8 cellular contexts compared by ENCODE assay signal in the genomic region with DNA sequence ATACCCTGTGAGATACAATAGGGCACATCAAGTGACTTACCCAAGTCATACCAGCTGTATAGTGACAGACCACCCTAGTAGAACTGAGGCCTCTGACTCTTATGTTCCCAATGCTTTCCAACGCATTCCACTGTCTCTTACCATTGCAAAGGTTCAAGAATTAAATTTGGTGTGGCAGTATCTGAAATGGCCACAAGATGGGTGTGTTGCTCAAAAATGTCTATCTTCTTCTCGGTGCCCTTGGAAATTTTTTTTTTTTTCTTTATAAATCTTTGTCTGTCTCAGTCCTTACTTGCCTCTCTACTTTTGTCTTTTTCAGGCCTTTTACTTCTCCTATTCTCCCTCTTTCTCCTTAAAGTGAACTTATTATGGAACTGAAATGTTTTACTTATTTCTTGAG. TPM values are rescaled to one million over a fixed set of nuclear protein-coding genes. Genes with fewer than 3 reads are reported as not detected.
A peak's percentile ranks its signal among the peaks of the same experiment; 100 is the strongest.
DNase-seq lines count a peak whose midpoint lies in the region; FAIRE-seq and TF ChIP-seq lines count a peak whose summit lies in the region.

No MANE protein-coding gene starts in this region.

- no peaks in the 10 kb centered on the region for H3K79me2 ChIP-seq in osteoblast (ENCODE audit: insufficient read depth, low read length)

- peak; percentile 28 for DNase-seq in CD1c-positive myeloid dendritic cell (ENCODE audit: extremely low spot score)
- DNase-seq in GM19239 (ENCODE audit: insufficient read length, low spot score), result no peak
- DNase-seq in SJCRH30, result peak; percentile 34 to 76
- peak; percentile 52 to 72 for DNase-seq in erythroblast (lab: John Stamatoyannopoulos, UW)
- peak; percentile 37 for DNase-seq in osteoblast (ENCODE audit: insufficient read length, low spot score, missing footprints)
- DNase-seq in effector memory CD4-positive, alpha-beta T cell, result no peak
- no peak for DNase-seq in activated T-cell treated with anti-CD3 and anti-CD28 coated beads, Interleukin-2, amount 50 U/mL, for 24 hours
- DNase-seq in substantia nigra (lab: John Stamatoyannopoulos, UW), result no peak

- no peak overlapping the region for H3K4me2 ChIP-seq in osteoblast (ENCODE audit: insufficient read depth, low read length)

- peak; percentile 69 for TF ChIP-seq CTCF in osteoblast (IDR thresholded peaks at IDR 0.05; ENCODE audit: extremely low read depth, low read depth, low read length)

- no peak overlapping the region for H3K27ac Mint-ChIP-seq in activated T-cell treated with anti-CD3 and anti-CD28 coated beads, Interleukin-2, amount 50 U/mL, for 24 hours

- H4K20me1 ChIP-seq in osteoblast (ENCODE audit: insufficient read depth, low read length), result no peaks in the 10 kb centered on the region

- no peaks in the 10 kb centered on the region for H3K4me1 ChIP-seq in SJCRH30
- H3K4me1 ChIP-seq in osteoblast (ENCODE audit: insufficient read depth, low read length), result no peaks in the 10 kb centered on the region
- no peaks in the 10 kb centered on the region for H3K4me1 ChIP-seq in effector memory CD4-positive, alpha-beta T cell (ENCODE audit: control insufficient read depth, insufficient read depth, low read length, poor library complexity, severe bottlenecking)

- peaks cover 86% of the 10 kb centered on the region for H3K36me3 Mint-ChIP-seq in activated T-cell treated with anti-CD3 and anti-CD28 coated beads, Interleukin-2, amount 50 U/mL, for 24 hours (ENCODE audit: low read depth)

- H3K9me3 ChIP-seq in SJCRH30 (replicated peaks) (no peaks in the 10 kb centered on the region), osteoblast (ENCODE audit: low read depth, low read length) (no peaks in the 10 kb centered on the region)
- no peaks in the 10 kb centered on the region for H3K9me3 ChIP-seq in effector memory CD4-positive, alpha-beta T cell (ENCODE audit: control insufficient read depth, low read length)

- no peak for TF ChIP-seq POLR2A in erythroblast (IDR thresholded peaks at IDR 0.05; ENCODE audit: low read length)

- H3K36me3 ChIP-seq in SJCRH30, result peaks cover 73% of the 10 kb centered on the region
- H3K36me3 ChIP-seq in osteoblast (ENCODE audit: insufficient read depth, low read length), result peaks cover 13% of the 10 kb centered on the region
- H3K36me3 ChIP-seq in effector memory CD4-positive, alpha-beta T cell (ENCODE audit: control insufficient read depth, insufficient read depth, low read length), result peaks cover 42% of the 10 kb centered on the region

- H3K4me3 ChIP-seq in SJCRH30 (no peak overlapping the region), osteoblast (ENCODE audit: insufficient read depth, low read length) (no peak overlapping the region)
- H3K4me3 ChIP-seq in effector memory CD4-positive, alpha-beta T cell (ENCODE audit: insufficient read depth, low read depth, low read length, poor library complexity, severe bottlenecking), result no peak overlapping the region

- H2AFZ ChIP-seq in osteoblast (ENCODE audit: low read length), result no peak overlapping the region

- FAIRE-seq in GM19239 (lab: Jason Lieb, UNC), result peak; percentile 53

- H3K4me1 Mint-ChIP-seq in activated T-cell treated with anti-CD3 and anti-CD28 coated beads, Interleukin-2, amount 50 U/mL, for 24 hours (ENCODE audit: low read depth), result no peaks in the 10 kb centered on the region

- no peaks in the 10 kb centered on the region for H3K9me3 Mint-ChIP-seq in activated T-cell treated with anti-CD3 and anti-CD28 coated beads, Interleukin-2, amount 50 U/mL, for 24 hours

- H3K27ac ChIP-seq in SJCRH30 (no peak overlapping the region), osteoblast (ENCODE audit: low read depth, low read length) (no peak overlapping the region), substantia nigra (ENCODE audit: low read depth, low read length, poor library complexity, severe bottlenecking) (no peak overlapping the region)
- H3K27ac ChIP-seq in effector memory CD4-positive, alpha-beta T cell (ENCODE audit: insufficient read depth, low read length, poor library complexity, severe bottlenecking), result no peak overlapping the region

- H3K27me3 Mint-ChIP-seq in activated T-cell treated with anti-CD3 and anti-CD28 coated beads, Interleukin-2, amount 50 U/mL, for 24 hours, result no peaks in the 10 kb centered on the region

- no peak overlapping the region for H3K4me3 Mint-ChIP-seq in activated T-cell treated with anti-CD3 and anti-CD28 coated beads, Interleukin-2, amount 50 U/mL, for 24 hours

- H3K27me3 ChIP-seq in SJCRH30, result no peaks in the 10 kb centered on the region
- H3K27me3 ChIP-seq in osteoblast (ENCODE audit: insufficient read depth, low read length), result no peaks in the 10 kb centered on the region
- H3K27me3 ChIP-seq in effector memory CD4-positive, alpha-beta T cell (replicated peaks; ENCODE audit: control insufficient read depth, insufficient read depth, low read length, poor library complexity, severe bottlenecking), result no peaks in the 10 kb centered on the region

RNA-seq across cellular contexts. Expression of gene GPR21, which starts 48.4 kb away (rescaled TPM):
- total RNA-seq in SJCRH30 (2014; rRNA removed; shearing (Covaris generic)), result 0.68 and 1.7 TPM in 2 replicates
- 1.4 and 2.7 TPM in 2 replicates for total RNA-seq in osteoblast

Comparison
In these comparisons a context has a peak if more than half of its experiments do, and no peak if none do; other contexts are left out.
1. DNase-seq: peak in CD1c-positive myeloid dendritic cell (single experiment), SJCRH30 (2 of 2), erythroblast (2 of 2) and osteoblast (single experiment); none in GM19239 (single experiment), effector memory CD4-positive, alpha-beta T cell (0 of 3), activated T-cell treated with anti-CD3 and anti-CD28 coated beads, Interleukin-2, amount 50 U/mL, for 24 hours (single experiment) and substantia nigra (0 of 49).